Comparison of ENCODE assay signal across 28 cellular contexts in the genomic region with DNA sequence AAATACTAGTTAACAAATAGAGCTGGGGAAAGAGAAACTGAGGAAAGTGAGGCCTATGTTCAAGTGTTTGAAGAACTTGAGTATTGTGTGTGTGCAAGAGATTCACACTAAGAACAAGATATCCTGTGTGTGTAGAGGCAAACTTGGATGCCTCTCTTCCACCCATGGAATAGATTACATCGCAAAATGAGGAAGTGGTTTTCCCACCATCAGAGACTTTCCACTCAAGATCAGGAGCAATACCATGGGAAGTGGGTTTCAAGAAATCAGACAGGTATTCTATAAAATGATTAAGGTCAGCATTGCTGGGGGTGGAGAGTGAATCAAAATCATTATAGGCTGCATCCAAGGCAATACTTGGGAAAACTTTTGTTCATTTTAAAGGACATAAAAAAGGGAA.
"Had no signal": no experiment of that assay in that cellular context is flagged by ENCODE, and none has a peak within 500 bp of the region (broad histone marks: within the 10 kb centered on the region; RNA-seq: fewer than 3 reads in every experiment).

No MANE protein-coding gene starts in this region.

- H2AFZ ChIP-seq: neural progenitor cell, parathyroid adenoma had no signal

- H3K9me3 ChIP-seq: ovary, psoas muscle, right lobe of liver, sigmoid colon, spleen, suprapubic skin, testis, tibial artery, transverse colon, upper lobe of right lung, uterus had no signal

- H3K79me2 ChIP-seq: parathyroid adenoma had no signal

- DNase-seq: natural killer cell; occipital lobe; ovary; posterior cingulate gyrus; psoas muscle; right cardiac atrium; right lobe of liver; sigmoid colon; small intestine; spleen; stimulated activated CD4-positive, alpha-beta T cell treated with anti-CD3 and anti-CD28 coated beads, Interleukin-12 subunit alpha, Interleukin-12 subunit beta, amount 100 ng/mL, for 4 hours; stimulated activated CD4-positive, alpha-beta T cell treated with anti-CD3 and anti-CD28 coated beads, Interleukin-1b, Interleukin-23, amount 100 ng/mL, for 48 hours; stimulated activated CD4-positive, alpha-beta T cell treated with anti-CD3 and anti-CD28 coated beads, Interleukin-4, amount 100 ng/mL, for 1 hour; stimulated activated CD4-positive, alpha-beta T cell treated with anti-CD3 and anti-CD28 coated beads, Interleukin-4, amount 100 ng/mL, for 4 hours; stimulated activated CD8-positive, alpha-beta memory T cell treated with anti-CD3 and anti-CD28 coated beads, Interleukin-4, amount 100 ng/mL, for 48 hours; stimulated activated naive CD4-positive, alpha-beta T cell; stimulated activated naive CD8-positive, alpha-beta T cell treated with anti-CD3 and anti-CD28 coated beads, Interleukin-15, amount 100 ng/mL, for 72 hours; stimulated activated naive CD8-positive, alpha-beta T cell treated with anti-CD3 and anti-CD28 coated beads, Interleukin-15, Interleukin-2, amounts not matched to agents 100 U/mL and 50 U/mL, for 24 hours; substantia nigra; testis; tibial artery; transverse colon; upper lobe of right lung; uterus had no signal

- FAIRE-seq: small intestine had no signal

- H3K4me3 ChIP-seq: neural progenitor cell, ovary, psoas muscle, right lobe of liver, sigmoid colon, spleen, suprapubic skin, testis, tibial artery, transverse colon, upper lobe of right lung, uterus had no signal

- H3K27ac ChIP-seq: neural progenitor cell, ovary, parathyroid adenoma, psoas muscle, right lobe of liver, sigmoid colon, spleen, suprapubic skin, testis, tibial artery, transverse colon, upper lobe of right lung, uterus had no signal

- H3K27me3 ChIP-seq: neural progenitor cell, ovary, right lobe of liver, sigmoid colon, spleen, suprapubic skin, testis, tibial artery, transverse colon, upper lobe of right lung, uterus had no signal

- H3K9ac ChIP-seq: neural progenitor cell, parathyroid adenoma had no signal

- H3K36me3 ChIP-seq: neural progenitor cell, ovary, right lobe of liver, sigmoid colon, spleen, suprapubic skin, tibial artery, transverse colon, upper lobe of right lung, uterus had no signal

- ATAC-seq: natural killer cell; psoas muscle; right cardiac atrium; right lobe of liver; stimulated activated memory B cell treated with anti-CD40 and anti-IgM and Interleukin-4, amounts not matched to agents 10 μg/mL and 1 μg/mL and 100 μg/mL, for 72 hours; stimulated activated naive CD8-positive, alpha-beta T cell treated with anti-CD3 and anti-CD28 coated beads, Interleukin-15, amount 100 ng/mL, for 72 hours; stimulated activated naive CD8-positive, alpha-beta T cell treated with anti-CD3 and anti-CD28 coated beads, Interleukin-15, Interleukin-2, amounts not matched to agents 100 U/mL and 50 U/mL, for 24 hours; upper lobe of right lung had no signal

- H3K4me1 ChIP-seq: neural progenitor cell, parathyroid adenoma, psoas muscle, right lobe of liver, sigmoid colon, spleen, suprapubic skin, testis, tibial artery, transverse colon, upper lobe of right lung, uterus had no signal

- H3K4me2 ChIP-seq: neural progenitor cell had no signal
